16 cellular contexts compared by ENCODE assay signal in genomic region chr5:68682400-68683152, GRCh38.
DNase-seq lines count a peak whose midpoint lies in the region; ATAC-seq, FAIRE-seq and TF ChIP-seq lines count a peak whose summit lies in the region.
"Had no signal": no experiment of that assay in that cellular context is flagged by ENCODE, and none has a peak within 500 bp of the region (broad histone marks: within the 10 kb centered on the region; RNA-seq: fewer than 3 reads in every experiment).

No MANE protein-coding gene starts in this region.

- H3K9me3 ChIP-seq in hepatocyte (ENCODE audit: low read depth) (no peaks in the 10 kb centered on the region), trophoblast cell (ENCODE audit: insufficient read depth, low read depth, low read length) (peaks cover 2% of the 10 kb centered on the region), SK-N-SH (no peaks in the 10 kb centered on the region)
- H3K9me3 ChIP-seq: vagina had no signal

- peak overlapping the region; percentile 44 for H2AK5ac ChIP-seq in trophoblast cell (ENCODE audit: low read length)

- peak; percentile 56 for DNase-seq in DMS79 (lab: John Stamatoyannopoulos, UW)
- peak; percentile 37 for DNase-seq in NCI-H526 treated with DMSO at 0.1 percent for 48 hours (lab: John Stamatoyannopoulos, UW)
- peak; percentile 23 for DNase-seq in hepatocyte (ENCODE audit: low spot score)
- no peak for DNase-seq in trophoblast cell
- DNase-seq in iPS-NIHi11 (ENCODE audit: low spot score) = no peak
- DNase-seq in SK-N-SH = no peak
- no peak for DNase-seq in urothelium cell line (ENCODE audit: low spot score)
- DNase-seq: activated B cell treated with CpG ODN at 0.5 μM for 24 hours; activated CD8-positive, alpha-beta memory T cell treated with anti-CD3 and anti-CD28 coated beads, Interleukin-2, amount 10 ng/mL, durations not matched to agents 7 days and 5 days; activated naive CD4-positive, alpha-beta T cell treated with anti-CD3 and anti-CD28 coated beads, Interleukin-2, amount 50 U/mL, for 16 hours; AML-193; central memory CD4-positive, alpha-beta T cell; erythroblast; NCI-H2029 treated with DMSO at 0.1 percent for 48 hours had no signal

- no peak overlapping the region for H3K9ac ChIP-seq in trophoblast cell (ENCODE audit: low read length)
- H3K9ac ChIP-seq in SK-N-SH = no peak overlapping the region

- no peak for TF ChIP-seq CTCF in hepatocyte (IDR thresholded peaks at IDR 0.05; ENCODE audit: poor library complexity)
- TF ChIP-seq CTCF in SK-N-SH (IDR thresholded peaks at IDR 0.05) = no peak

- H3K23ac ChIP-seq in trophoblast cell (ENCODE audit: low read length) = no peak overlapping the region

- H3K4me1 ChIP-seq in hepatocyte (ENCODE audit: insufficient read depth) (peaks cover 22% of the 10 kb centered on the region), trophoblast cell (ENCODE audit: control insufficient read depth in 1 of 2, insufficient read depth in 2 of 2, low read length in 2 of 2) (peaks cover 16 to 20% of the 10 kb centered on the region in 2 experiments), SK-N-SH (ENCODE audit: control insufficient read depth in 1 of 2, insufficient read depth in 2 of 2, low read depth in 1 of 2, low read length in 1 of 2) (peaks cover 0 to 16% of the 10 kb centered on the region in 2 experiments; a peak in 2 of 4 replicates)

- H2AFZ ChIP-seq in hepatocyte (no peak overlapping the region), trophoblast cell (ENCODE audit: insufficient read depth, low read length, poor library complexity) (no peak overlapping the region), SK-N-SH (ENCODE audit: low read depth) (no peak overlapping the region)

- H3K36me3 ChIP-seq in hepatocyte (replicated peaks; ENCODE audit: insufficient read depth, low read depth) (no peaks in the 10 kb centered on the region), trophoblast cell (ENCODE audit: control insufficient read depth in 1 of 2, insufficient read depth in 2 of 2, low read length in 2 of 2) (no peaks in the 10 kb centered on the region), SK-N-SH (replicated peaks in 1 of 2; ENCODE audit: control insufficient read depth in 1 of 2, insufficient read depth in 2 of 2, low read length in 1 of 2) (no peaks in the 10 kb centered on the region)
- H3K36me3 ChIP-seq: vagina had no signal

- CTCF ChIA-PET in SK-N-SH (lab: Yijun Ruan, JAX) = interaction anchor here (0.6 to 1.5 kb wide), 3 partner anchors 9 to 513 kb away, joined by 3 to 4 read pairs (median 3); no protein-coding TSS in a partner anchor

- H3K4me2 ChIP-seq in hepatocyte (peak overlapping the region; percentile 43), trophoblast cell (ENCODE audit: low read length) (no peak overlapping the region), SK-N-SH (no peak overlapping the region)

- no peak for TF ChIP-seq EP300 in SK-N-SH (IDR thresholded peaks at IDR 0.05; ENCODE audit: borderline replicate concordance in 1 of 2, low read depth in 1 of 2, low read length in 1 of 2)

- H3K9me2 ChIP-seq in hepatocyte (replicated peaks; ENCODE audit: insufficient read depth) (no peaks in the 10 kb centered on the region), SK-N-SH (no peaks in the 10 kb centered on the region)

- peaks cover 19% of the 10 kb centered on the region for H3K79me1 ChIP-seq in trophoblast cell (ENCODE audit: low read length)

- no peaks in the 10 kb centered on the region for H3F3A ChIP-seq in SK-N-SH (replicated peaks; ENCODE audit: insufficient read depth)

- H3K4ac ChIP-seq in trophoblast cell (ENCODE audit: low read depth, low read length) = no peak overlapping the region

- H2BK5ac ChIP-seq in trophoblast cell (ENCODE audit: low read depth, low read length, poor library complexity) = peak overlapping the region; percentile 8

- POLR2A ChIA-PET in SK-N-SH (lab: Yijun Ruan, JAX) = no interaction called here

- no peaks in the 10 kb centered on the region for H4K20me1 ChIP-seq in hepatocyte (ENCODE audit: insufficient read depth, poor library complexity, severe bottlenecking)
- H4K20me1 ChIP-seq in SK-N-SH (ENCODE audit: insufficient read depth) = no peaks in the 10 kb centered on the region

- no peak overlapping the region for H4K12ac ChIP-seq in trophoblast cell (ENCODE audit: low read depth, low read length)

- peak overlapping the region; percentile 55 for H2BK120ac ChIP-seq in trophoblast cell (ENCODE audit: insufficient read depth, low read length, poor library complexity)

- FAIRE-seq in urothelium cell line (lab: Jason Lieb, UNC) = no peak

- H3K4me3 ChIP-seq in hepatocyte = no peak overlapping the region
- no peak overlapping the region for H3K4me3 ChIP-seq in trophoblast cell (ENCODE audit: low read depth, low read length)
- no peak overlapping the region for H3K4me3 ChIP-seq in SK-N-SH (ENCODE audit: low read depth in 2 of 2, low read length in 1 of 2)
- H3K4me3 ChIP-seq: vagina had no signal

- peak overlapping the region; percentile 80 for H2BK12ac ChIP-seq in trophoblast cell (ENCODE audit: low read length)

- H3K27me3 ChIP-seq in hepatocyte (no peaks in the 10 kb centered on the region), trophoblast cell (ENCODE audit: insufficient read depth, low read length) (no peaks in the 10 kb centered on the region), SK-N-SH (ENCODE audit: insufficient read depth) (no peaks in the 10 kb centered on the region)
- H3K27me3 ChIP-seq: vagina had no signal

- H4K91ac ChIP-seq in trophoblast cell (ENCODE audit: low read depth, low read length) = peak overlapping the region; percentile 74

- no peak overlapping the region for H4K8ac ChIP-seq in trophoblast cell (ENCODE audit: low read depth, low read length)

- no peak overlapping the region for H3K14ac ChIP-seq in trophoblast cell (ENCODE audit: low read length)

- H3K79me2 ChIP-seq in hepatocyte (no peaks in the 10 kb centered on the region), trophoblast cell (ENCODE audit: control insufficient read depth, insufficient read depth, low read length, poor library complexity) (no peaks in the 10 kb centered on the region), SK-N-SH (ENCODE audit: insufficient read depth) (no peaks in the 10 kb centered on the region)

- ATAC-seq in HG02763 (IDR thresholded peaks at IDR 0.05; ENCODE audit: unreplicated experiment) = no peak
- ATAC-seq: activated CD8-positive, alpha-beta memory T cell treated with anti-CD3 and anti-CD28 coated beads, Interleukin-2, amount 10 ng/mL, durations not matched to agents 7 days and 5 days had no signal

- peak overlapping the region; percentile 11 for H3K18ac ChIP-seq in trophoblast cell (ENCODE audit: low read length)

- TF ChIP-seq RAD21 in SK-N-SH (IDR thresholded peaks at IDR 0.05; ENCODE audit: low read length) = no peak

- 66% methylated on average over 6 of the region's 6 CpGs for WGBS in hepatocyte (ENCODE audit: low lambda C conversion rate, missing lambda C conversion rate)
- no CpG with 5 or more reads among the region's 6 CpGs for WGBS in trophoblast cell (ENCODE audit: extremely low coverage, insufficient coverage, insufficient read length)
- WGBS in SK-N-SH (ENCODE audit: low lambda C conversion rate) = 70% methylated on average over 6 of the region's 6 CpGs

- H3K27ac ChIP-seq in hepatocyte (peak overlapping the region; percentile 6), trophoblast cell (ENCODE audit: low read depth, low read length) (no peak overlapping the region), SK-N-SH (ENCODE audit: low read depth in 2 of 2, low read length in 1 of 2) (no peak overlapping the region)
- H3K27ac ChIP-seq: vagina had no signal

TF ChIP-seq in SK-N-SH, 30 proteins besides CTCF, POLR2A, EP300 and RAD21:
- TF ChIP-seq TEAD4 (IDR thresholded peaks at IDR 0.05; ENCODE audit: borderline replicate concordance, insufficient read depth) (no peak), IRF3 (IDR thresholded peaks at IDR 0.05; ENCODE audit: low read depth, low read length) (no peak), NRF1 (IDR thresholded peaks at IDR 0.05; ENCODE audit: low read depth, low read length) (no peak), JUND (IDR thresholded peaks at IDR 0.05) (no peak)

Comparison
In these comparisons a context has a peak if more than half of its experiments do, and no peak if none do; other contexts are left out.
1. DNase-seq: peak in DMS79 (single experiment), NCI-H526 treated with DMSO at 0.1 percent for 48 hours (single experiment) and hepatocyte (single experiment); none in trophoblast cell (0 of 2), iPS-NIHi11 (single experiment), SK-N-SH (single experiment) and urothelium cell line (single experiment).